1 cellular context compared by ENCODE assay signal in the genomic region with DNA sequence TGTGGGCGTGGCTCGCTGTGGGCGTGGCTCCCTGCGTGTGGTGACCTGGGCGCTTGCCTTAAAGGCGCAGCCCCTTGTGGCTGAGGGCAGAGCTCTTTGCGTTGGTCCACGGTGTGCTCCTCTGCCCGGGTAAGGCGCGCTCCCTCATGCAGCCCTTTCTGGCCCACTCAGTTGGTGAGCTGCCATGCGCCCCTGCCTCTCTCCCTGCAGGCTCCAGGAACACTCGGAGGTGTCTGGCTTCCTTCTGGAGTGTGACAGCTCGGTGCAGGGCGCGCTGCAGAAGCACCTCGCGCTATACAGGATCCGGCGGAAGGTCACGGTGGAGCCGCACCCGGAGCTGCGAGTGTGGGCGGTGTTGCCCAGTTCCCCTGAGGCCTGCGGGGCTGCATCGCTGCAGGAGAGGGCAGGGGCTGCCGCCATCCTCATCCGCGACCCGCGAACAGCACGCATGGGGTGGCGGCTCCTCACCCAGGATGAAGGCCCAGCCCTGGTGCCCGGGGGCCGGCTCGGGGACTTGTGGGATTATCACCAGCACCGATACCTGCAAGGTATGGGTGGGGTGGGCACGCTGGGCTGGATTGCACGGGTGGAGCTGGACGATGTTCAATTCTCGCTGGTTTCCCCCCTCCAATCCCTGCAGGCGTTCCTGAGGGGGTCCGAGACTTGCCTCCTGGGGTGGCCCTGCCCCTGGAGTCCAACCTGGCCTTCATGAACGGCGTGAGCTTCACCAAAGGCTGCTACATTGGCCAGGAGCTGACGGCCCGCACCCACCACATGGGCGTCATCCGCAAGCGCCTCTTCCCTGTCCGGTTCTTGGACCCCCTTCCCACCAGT.
A peak's percentile ranks its signal among the peaks of the same experiment; 100 is the strongest.
TF ChIP-seq lines count a peak whose summit lies in the region.

No MANE protein-coding gene starts in this region.

TF ChIP-seq in K562, 482 proteins besides CTCF, POLR2A, EP300 and RAD21 (continued from another document):
- no peak for TF ChIP-seq SRF (CRISPR knock-in tag; IDR thresholded peaks at IDR 0.05)
- TF ChIP-seq ZNF668 (CRISPR knock-in tag; IDR thresholded peaks at IDR 0.05): no peak
- no peak for TF ChIP-seq SNIP1 (IDR thresholded peaks at IDR 0.05; ENCODE audit: low read depth)
- no peak for TF ChIP-seq IFI16 (CRISPR knock-in tag; IDR thresholded peaks at IDR 0.05)
- TF ChIP-seq ZNF76 (CRISPR knock-in tag; IDR thresholded peaks at IDR 0.05; ENCODE audit: borderline replicate concordance): no peak
- TF ChIP-seq HDAC3 (IDR thresholded peaks at IDR 0.05; ENCODE audit: borderline replicate concordance, partially characterized antibody): no peak
- TF ChIP-seq ZNF785 (CRISPR knock-in tag; IDR thresholded peaks at IDR 0.05): no peak
- no peak for TF ChIP-seq MTA2 (IDR thresholded peaks at IDR 0.05; ENCODE audit: low read depth)
- TF ChIP-seq RUNX1 (IDR thresholded peaks at IDR 0.05; ENCODE audit: low read depth): no peak
- no peak for TF ChIP-seq PPARD (CRISPR knock-in tag; IDR thresholded peaks at IDR 0.05)
- TF ChIP-seq, protein P1, sequence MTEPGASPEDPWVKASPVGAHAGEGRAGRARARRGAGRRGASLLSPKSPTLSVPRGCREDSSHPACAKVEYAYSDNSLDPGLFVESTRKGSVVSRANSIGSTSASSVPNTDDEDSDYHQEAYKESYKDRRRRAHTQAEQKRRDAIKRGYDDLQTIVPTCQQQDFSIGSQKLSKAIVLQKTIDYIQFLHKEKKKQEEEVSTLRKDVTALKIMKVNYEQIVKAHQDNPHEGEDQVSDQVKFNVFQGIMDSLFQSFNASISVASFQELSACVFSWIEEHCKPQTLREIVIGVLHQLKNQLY (CRISPR knock-in tag; conservative IDR thresholded peaks at IDR 0.05): no peak
- no peak for TF ChIP-seq ZC3H4 (CRISPR knock-in tag; IDR thresholded peaks at IDR 0.05; ENCODE audit: borderline replicate concordance)
- TF ChIP-seq, protein P2, sequence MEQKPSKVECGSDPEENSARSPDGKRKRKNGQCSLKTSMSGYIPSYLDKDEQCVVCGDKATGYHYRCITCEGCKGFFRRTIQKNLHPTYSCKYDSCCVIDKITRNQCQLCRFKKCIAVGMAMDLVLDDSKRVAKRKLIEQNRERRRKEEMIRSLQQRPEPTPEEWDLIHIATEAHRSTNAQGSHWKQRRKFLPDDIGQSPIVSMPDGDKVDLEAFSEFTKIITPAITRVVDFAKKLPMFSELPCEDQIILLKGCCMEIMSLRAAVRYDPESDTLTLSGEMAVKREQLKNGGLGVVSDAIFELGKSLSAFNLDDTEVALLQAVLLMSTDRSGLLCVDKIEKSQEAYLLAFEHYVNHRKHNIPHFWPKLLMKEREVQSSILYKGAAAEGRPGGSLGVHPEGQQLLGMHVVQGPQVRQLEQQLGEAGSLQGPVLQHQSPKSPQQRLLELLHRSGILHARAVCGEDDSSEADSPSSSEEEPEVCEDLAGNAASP (IDR thresholded peaks at IDR 0.05): no peak
- no peak for TF ChIP-seq ZFP1 (CRISPR knock-in tag; IDR thresholded peaks at IDR 0.05)
- no peak for TF ChIP-seq TCF7L2 (IDR thresholded peaks at IDR 0.05; ENCODE audit: low read depth, low read length)
- no peak for TF ChIP-seq PCBP2 (IDR thresholded peaks at IDR 0.05; ENCODE audit: low read depth, low read length, poor library complexity, severe bottlenecking)
- TF ChIP-seq ZNF699 (CRISPR knock-in tag; IDR thresholded peaks at IDR 0.05; ENCODE audit: insufficient replicate concordance): no peak
- TF ChIP-seq BRCA1 (IDR thresholded peaks at IDR 0.05): no peak
- TF ChIP-seq BRCA1 (CRISPR knock-in tag; IDR thresholded peaks at IDR 0.05): no peak
- TF ChIP-seq ZNF780A (CRISPR knock-in tag; IDR thresholded peaks at IDR 0.05): no peak
- TF ChIP-seq SP2 (IDR thresholded peaks at IDR 0.05; ENCODE audit: extremely low read depth, low read depth, low read length, poor library complexity, severe bottlenecking): no peak
- no peak for TF ChIP-seq FOXJ2 (tag; IDR thresholded peaks at IDR 0.05)
- TF ChIP-seq, protein P3, sequence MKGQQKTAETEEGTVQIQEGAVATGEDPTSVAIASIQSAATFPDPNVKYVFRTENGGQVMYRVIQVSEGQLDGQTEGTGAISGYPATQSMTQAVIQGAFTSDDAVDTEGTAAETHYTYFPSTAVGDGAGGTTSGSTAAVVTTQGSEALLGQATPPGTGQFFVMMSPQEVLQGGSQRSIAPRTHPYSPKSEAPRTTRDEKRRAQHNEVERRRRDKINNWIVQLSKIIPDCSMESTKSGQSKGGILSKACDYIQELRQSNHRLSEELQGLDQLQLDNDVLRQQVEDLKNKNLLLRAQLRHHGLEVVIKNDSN (CRISPR knock-in tag; IDR thresholded peaks at IDR 0.05): no peak; the same call in none of the 2 replicates
- no peak for TF ChIP-seq GTF2F1 (IDR thresholded peaks at IDR 0.05; ENCODE audit: low read depth, low read length)
- TF ChIP-seq, protein P4, sequence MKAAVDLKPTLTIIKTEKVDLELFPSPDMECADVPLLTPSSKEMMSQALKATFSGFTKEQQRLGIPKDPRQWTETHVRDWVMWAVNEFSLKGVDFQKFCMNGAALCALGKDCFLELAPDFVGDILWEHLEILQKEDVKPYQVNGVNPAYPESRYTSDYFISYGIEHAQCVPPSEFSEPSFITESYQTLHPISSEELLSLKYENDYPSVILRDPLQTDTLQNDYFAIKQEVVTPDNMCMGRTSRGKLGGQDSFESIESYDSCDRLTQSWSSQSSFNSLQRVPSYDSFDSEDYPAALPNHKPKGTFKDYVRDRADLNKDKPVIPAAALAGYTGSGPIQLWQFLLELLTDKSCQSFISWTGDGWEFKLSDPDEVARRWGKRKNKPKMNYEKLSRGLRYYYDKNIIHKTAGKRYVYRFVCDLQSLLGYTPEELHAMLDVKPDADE (conservative IDR thresholded peaks at IDR 0.05; ENCODE audit: control insufficient read depth, low read depth, low read length): no peak
- TF ChIP-seq ZNF146 (CRISPR knock-in tag; IDR thresholded peaks at IDR 0.05; ENCODE audit: unreplicated experiment): no peak
- TF ChIP-seq HCFC1 (IDR thresholded peaks at IDR 0.05; ENCODE audit: low read depth, low read length): no peak
- TF ChIP-seq NUFIP1 (IDR thresholded peaks at IDR 0.05; ENCODE audit: partially characterized antibody): no peak
- no peak for TF ChIP-seq GATAD2B (IDR thresholded peaks at IDR 0.05; ENCODE audit: borderline replicate concordance)
- no peak for TF ChIP-seq RBM39 (optimal IDR thresholded peaks at IDR 0.05; ENCODE audit: low read depth, low read length)
- TF ChIP-seq HNRNPUL1 (IDR thresholded peaks at IDR 0.05; ENCODE audit: low read length): no peak
- no peak for TF ChIP-seq SMARCC2 (IDR thresholded peaks at IDR 0.05; ENCODE audit: low read depth)
- no peak for TF ChIP-seq ZNF263 (CRISPR knock-in tag; IDR thresholded peaks at IDR 0.05; ENCODE audit: borderline replicate concordance)
- TF ChIP-seq, protein P5, sequence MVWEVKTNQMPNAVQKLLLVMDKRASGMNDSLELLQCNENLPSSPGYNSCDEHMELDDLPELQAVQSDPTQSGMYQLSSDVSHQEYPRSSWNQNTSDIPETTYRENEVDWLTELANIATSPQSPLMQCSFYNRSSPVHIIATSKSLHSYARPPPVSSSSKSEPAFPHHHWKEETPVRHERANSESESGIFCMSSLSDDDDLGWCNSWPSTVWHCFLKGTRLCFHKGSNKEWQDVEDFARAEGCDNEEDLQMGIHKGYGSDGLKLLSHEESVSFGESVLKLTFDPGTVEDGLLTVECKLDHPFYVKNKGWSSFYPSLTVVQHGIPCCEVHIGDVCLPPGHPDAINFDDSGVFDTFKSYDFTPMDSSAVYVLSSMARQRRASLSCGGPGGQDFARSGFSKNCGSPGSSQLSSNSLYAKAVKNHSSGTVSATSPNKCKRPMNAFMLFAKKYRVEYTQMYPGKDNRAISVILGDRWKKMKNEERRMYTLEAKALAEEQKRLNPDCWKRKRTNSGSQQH (CRISPR knock-in tag; IDR thresholded peaks at IDR 0.05): no peak
- no peak for TF ChIP-seq MCM3 (IDR thresholded peaks at IDR 0.05)
- TF ChIP-seq ZNF584 (CRISPR knock-in tag; IDR thresholded peaks at IDR 0.05; ENCODE audit: low read depth): no peak
- TF ChIP-seq CEBPB (tag; IDR thresholded peaks at IDR 0.05): no peak
- no peak for TF ChIP-seq CREB1 (IDR thresholded peaks at IDR 0.05)
- TF ChIP-seq CREB1 (CRISPR knock-in tag; IDR thresholded peaks at IDR 0.05): peak; percentile 79
- TF ChIP-seq, protein P6, sequence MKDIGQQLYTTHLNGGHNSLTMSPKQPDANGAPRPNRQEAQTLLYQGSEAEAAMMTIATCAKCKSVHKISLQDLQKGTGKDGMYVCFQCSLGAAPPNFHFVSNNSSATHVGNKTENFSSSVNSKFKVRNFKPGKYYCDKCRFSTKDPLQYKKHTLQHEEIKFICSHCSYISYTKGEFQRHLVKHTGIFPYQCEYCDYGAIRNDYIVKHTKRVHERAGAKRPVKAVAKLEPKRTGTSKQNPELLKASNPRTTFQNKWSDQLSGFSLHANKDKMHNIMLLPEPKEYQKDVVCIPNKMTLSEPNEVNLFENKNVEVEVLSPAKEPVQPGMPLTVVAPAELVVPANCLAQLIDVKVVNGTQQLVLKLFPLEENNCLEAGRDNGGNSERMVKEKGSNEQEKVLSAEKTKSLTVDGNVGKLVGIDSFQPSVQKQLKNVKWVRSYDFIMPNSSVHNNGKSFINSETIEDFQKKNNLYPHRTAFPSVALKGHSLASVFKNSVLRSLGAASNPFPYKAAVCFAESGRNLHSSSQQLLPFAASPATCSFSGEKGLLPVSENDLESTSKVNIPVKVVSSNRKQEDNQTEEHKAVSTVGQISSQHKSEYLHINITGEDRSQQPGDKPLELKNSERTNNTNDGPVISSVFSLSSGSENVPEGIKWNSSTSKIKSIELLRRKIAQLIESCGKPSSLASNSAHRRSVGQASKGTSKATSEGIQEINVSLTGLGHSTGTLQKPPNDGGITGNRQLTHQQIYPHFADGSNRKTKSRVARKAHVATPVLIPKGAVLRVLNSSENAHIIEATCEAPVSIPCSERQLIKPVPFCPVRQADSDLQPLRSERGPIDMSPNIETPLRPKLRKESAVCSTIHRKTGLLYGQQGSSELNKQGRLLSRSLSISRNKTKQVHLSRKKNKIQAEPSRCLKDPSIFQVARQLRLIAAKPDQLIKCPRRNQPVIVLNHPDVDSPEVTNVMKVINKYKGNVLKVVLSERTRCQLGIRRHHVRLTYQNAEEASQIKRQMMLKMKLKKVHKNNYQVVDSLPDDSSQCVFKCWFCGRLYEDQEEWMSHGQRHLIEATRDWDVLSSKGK (CRISPR knock-in tag; IDR thresholded peaks at IDR 0.05): no peak
- no peak for TF ChIP-seq ZNF184 (CRISPR knock-in tag; IDR thresholded peaks at IDR 0.05)
- TF ChIP-seq JUND (IDR thresholded peaks at IDR 0.05; ENCODE audit: borderline replicate concordance, low read depth, low read length): no peak
- TF ChIP-seq JUND (tag; IDR thresholded peaks at IDR 0.05; ENCODE audit: borderline replicate concordance, low read depth, low read length): no peak
- TF ChIP-seq CC2D1A (IDR thresholded peaks at IDR 0.05): no peak
- 0 out of 2 replicates have a peak, but pooled peaks have one; percentile 23 for TF ChIP-seq CBFB (CRISPR knock-in tag; IDR thresholded peaks at IDR 0.05)
- TF ChIP-seq, protein P7, sequence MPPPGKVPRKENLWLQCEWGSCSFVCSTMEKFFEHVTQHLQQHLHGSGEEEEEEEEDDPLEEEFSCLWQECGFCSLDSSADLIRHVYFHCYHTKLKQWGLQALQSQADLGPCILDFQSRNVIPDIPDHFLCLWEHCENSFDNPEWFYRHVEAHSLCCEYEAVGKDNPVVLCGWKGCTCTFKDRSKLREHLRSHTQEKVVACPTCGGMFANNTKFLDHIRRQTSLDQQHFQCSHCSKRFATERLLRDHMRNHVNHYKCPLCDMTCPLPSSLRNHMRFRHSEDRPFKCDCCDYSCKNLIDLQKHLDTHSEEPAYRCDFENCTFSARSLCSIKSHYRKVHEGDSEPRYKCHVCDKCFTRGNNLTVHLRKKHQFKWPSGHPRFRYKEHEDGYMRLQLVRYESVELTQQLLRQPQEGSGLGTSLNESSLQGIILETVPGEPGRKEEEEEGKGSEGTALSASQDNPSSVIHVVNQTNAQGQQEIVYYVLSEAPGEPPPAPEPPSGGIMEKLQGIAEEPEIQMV (tag; conservative IDR thresholded peaks at IDR 0.05; ENCODE audit: low read depth): no peak
- TF ChIP-seq ZNF212 (CRISPR knock-in tag; IDR thresholded peaks at IDR 0.05): no peak
- TF ChIP-seq, protein P8, sequence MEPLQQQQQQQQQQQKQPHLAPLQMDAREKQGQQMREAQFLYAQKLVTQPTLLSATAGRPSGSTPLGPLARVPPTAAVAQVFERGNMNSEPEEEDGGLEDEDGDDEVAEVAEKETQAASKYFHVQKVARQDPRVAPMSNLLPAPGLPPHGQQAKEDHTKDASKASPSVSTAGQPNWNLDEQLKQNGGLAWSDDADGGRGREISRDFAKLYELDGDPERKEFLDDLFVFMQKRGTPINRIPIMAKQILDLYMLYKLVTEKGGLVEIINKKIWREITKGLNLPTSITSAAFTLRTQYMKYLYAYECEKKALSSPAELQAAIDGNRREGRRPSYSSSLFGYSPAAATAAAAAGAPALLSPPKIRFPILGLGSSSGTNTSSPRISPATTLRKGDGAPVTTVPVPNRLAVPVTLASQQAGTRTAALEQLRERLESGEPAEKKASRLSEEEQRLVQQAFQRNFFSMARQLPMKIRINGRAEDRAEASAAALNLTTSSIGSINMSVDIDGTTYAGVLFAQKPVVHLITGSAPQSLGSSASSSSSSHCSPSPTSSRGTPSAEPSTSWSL (CRISPR knock-in tag; IDR thresholded peaks at IDR 0.05; ENCODE audit: borderline replicate concordance): no peak
- no peak for TF ChIP-seq NBN (IDR thresholded peaks at IDR 0.05; ENCODE audit: low read depth)
- peak; percentile 71 for TF ChIP-seq RBFOX2 (IDR thresholded peaks at IDR 0.05; ENCODE audit: low read depth, low read length)
- TF ChIP-seq, protein P9, sequence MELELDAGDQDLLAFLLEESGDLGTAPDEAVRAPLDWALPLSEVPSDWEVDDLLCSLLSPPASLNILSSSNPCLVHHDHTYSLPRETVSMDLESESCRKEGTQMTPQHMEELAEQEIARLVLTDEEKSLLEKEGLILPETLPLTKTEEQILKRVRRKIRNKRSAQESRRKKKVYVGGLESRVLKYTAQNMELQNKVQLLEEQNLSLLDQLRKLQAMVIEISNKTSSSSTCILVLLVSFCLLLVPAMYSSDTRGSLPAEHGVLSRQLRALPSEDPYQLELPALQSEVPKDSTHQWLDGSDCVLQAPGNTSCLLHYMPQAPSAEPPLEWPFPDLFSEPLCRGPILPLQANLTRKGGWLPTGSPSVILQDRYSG (tag; conservative IDR thresholded peaks at IDR 0.05; ENCODE audit: low read depth): no peak
- no peak for TF ChIP-seq ZBTB7A (IDR thresholded peaks at IDR 0.05; ENCODE audit: borderline replicate concordance, control insufficient read depth, low read depth, low read length)
- TF ChIP-seq KLF6 (CRISPR knock-in tag; IDR thresholded peaks at IDR 0.05; ENCODE audit: borderline replicate concordance): no peak
- TF ChIP-seq CBX8 (IDR thresholded peaks at IDR 0.05; ENCODE audit: borderline replicate concordance, extremely low read depth, low read depth, low read length, poor library complexity, severe bottlenecking): no peak
- no peak for TF ChIP-seq HSF4 (CRISPR knock-in tag; IDR thresholded peaks at IDR 0.05; ENCODE audit: borderline replicate concordance)
- TF ChIP-seq E2F3 (CRISPR knock-in tag; IDR thresholded peaks at IDR 0.05): no peak
